ENCODE assay signal across 1 cellular context in genomic region chr12:117025481-117026151, GRCh38.
TF ChIP-seq lines count a peak whose summit lies in the region.

No MANE protein-coding gene starts in this region.

TF ChIP-seq in SK-N-SH, 30 proteins besides CTCF, POLR2A, EP300 and RAD21 (continued from another document):
- TF ChIP-seq TAF1 (IDR thresholded peaks at IDR 0.05; ENCODE audit: borderline replicate concordance, low read depth, low read length) = no peak
- TF ChIP-seq FOXJ3 (CRISPR knock-in tag; IDR thresholded peaks at IDR 0.05) = no peak
- TF ChIP-seq YY1 (IDR thresholded peaks at IDR 0.05; ENCODE audit: low read depth) = no peak
- TF ChIP-seq RCOR1 (IDR thresholded peaks at IDR 0.05; ENCODE audit: low read length) = no peak
- TF ChIP-seq GATA2 (CRISPR knock-in tag; IDR thresholded peaks at IDR 0.05) = no peak
- 0 out of 2 replicates have a peak, but pooled peaks have one; percentile 13 for TF ChIP-seq MAX (IDR thresholded peaks at IDR 0.05; ENCODE audit: low read depth)
- no peak for TF ChIP-seq TCF12 (IDR thresholded peaks at IDR 0.05)
- peak; percentile 67 for TF ChIP-seq ELF1 (IDR thresholded peaks at IDR 0.05)
- TF ChIP-seq USF1 (IDR thresholded peaks at IDR 0.05; ENCODE audit: borderline replicate concordance, low read depth) = no peak
- TF ChIP-seq USF2 (IDR thresholded peaks at IDR 0.05; ENCODE audit: borderline replicate concordance, low read depth, low read length) = no peak
- no peak for TF ChIP-seq PBX3 (IDR thresholded peaks at IDR 0.05)
- no peak for TF ChIP-seq MEF2A (IDR thresholded peaks at IDR 0.05; ENCODE audit: borderline replicate concordance, low read depth)
- no peak for TF ChIP-seq NRF1 (IDR thresholded peaks at IDR 0.05; ENCODE audit: low read depth, low read length)
- TF ChIP-seq GABPA (IDR thresholded peaks at IDR 0.05; ENCODE audit: low read depth) = no peak
- TF ChIP-seq SIN3A (IDR thresholded peaks at IDR 0.05; ENCODE audit: borderline replicate concordance, low read depth, low read length) = no peak
- no peak for TF ChIP-seq TEAD4 (IDR thresholded peaks at IDR 0.05; ENCODE audit: borderline replicate concordance, insufficient read depth)
TF ChIP-seq in SK-N-SH: peak in this region for 4.
